8 cellular contexts compared by ENCODE assay signal in genomic region chr12:81668475-81668874, GRCh38.
A peak's percentile ranks its signal among the peaks of the same experiment; 100 is the strongest.
DNase-seq lines count a peak whose midpoint lies in the region; ATAC-seq and TF ChIP-seq lines count a peak whose summit lies in the region.

No MANE protein-coding gene starts in this region.

- no peak overlapping the region for H3K27ac ChIP-seq in lower lobe of right lung
- no peak overlapping the region for H3K27ac ChIP-seq in naive thymus-derived CD4-positive, alpha-beta T cell (ENCODE audit: low read depth, low read length)

- no peak overlapping the region for H3K27ac Mint-ChIP-seq in stimulated activated effector memory CD8-positive, alpha-beta T cell treated with anti-CD3 and anti-CD28 coated beads, Interleukin-12 subunit alpha, Interleukin-12 subunit beta, amount 100 ng/mL, for 72 hours
- H3K27ac Mint-ChIP-seq in naive thymus-derived CD4-positive, alpha-beta T cell = no peak overlapping the region

- no peaks in the 10 kb centered on the region for H3K9me3 ChIP-seq in lower lobe of right lung
- no peaks in the 10 kb centered on the region for H3K9me3 ChIP-seq in naive thymus-derived CD4-positive, alpha-beta T cell (ENCODE audit: control insufficient read depth in 2 of 3, low read length in 3 of 3)

- H3K4me1 ChIP-seq in lower lobe of right lung = no peaks in the 10 kb centered on the region
- H3K4me1 ChIP-seq in naive thymus-derived CD4-positive, alpha-beta T cell (ENCODE audit: control insufficient read depth in 2 of 2, insufficient read depth in 2 of 2, low read length in 2 of 2) = no peaks in the 10 kb centered on the region

- H3K4me3 ChIP-seq in lower lobe of right lung = no peak overlapping the region
- H3K4me3 ChIP-seq in naive thymus-derived CD4-positive, alpha-beta T cell (ENCODE audit: low read length) = no peak overlapping the region

- peaks cover 8% of the 10 kb centered on the region for H3K9me3 Mint-ChIP-seq in stimulated activated effector memory CD8-positive, alpha-beta T cell treated with anti-CD3 and anti-CD28 coated beads, Interleukin-12 subunit alpha, Interleukin-12 subunit beta, amount 100 ng/mL, for 72 hours
- peaks cover 0 to 2% (median 0%) of the 10 kb centered on the region in 11 donors for H3K9me3 Mint-ChIP-seq in naive thymus-derived CD4-positive, alpha-beta T cell

- DNase-seq in CD1c-positive myeloid dendritic cell (ENCODE audit: extremely low spot score) (peak; percentile 8), astrocyte of the hippocampus (ENCODE audit: low read depth, low spot score) (peak; percentile 93), lower lobe of right lung (no peak), RPMI8226 (no peak)
- no peak for DNase-seq in stimulated activated effector memory CD8-positive, alpha-beta T cell treated with anti-CD3 and anti-CD28 coated beads, Interleukin-12 subunit alpha, Interleukin-12 subunit beta, amount 100 ng/mL, for 72 hours (ENCODE audit: low spot score in 2 of 2)
- no peak for DNase-seq in naive thymus-derived CD4-positive, alpha-beta T cell

- TF ChIP-seq CTCF in lower lobe of right lung (IDR thresholded peaks at IDR 0.05) = no peak

- CTCF ChIA-PET in naive thymus-derived CD4-positive, alpha-beta T cell (lab: Charles Lee) = no interaction called here

- ATAC-seq in GM19467 (IDR thresholded peaks at IDR 0.05; ENCODE audit: unreplicated experiment) = peak; percentile 73
- peak; percentile 89 for ATAC-seq in HG03520 (IDR thresholded peaks at IDR 0.05; ENCODE audit: unreplicated experiment)
- ATAC-seq in stimulated activated effector memory CD8-positive, alpha-beta T cell treated with anti-CD3 and anti-CD28 coated beads, Interleukin-12 subunit alpha, Interleukin-12 subunit beta, amount 100 ng/mL, for 72 hours = peak; percentile 100
- no peak for ATAC-seq in lower lobe of right lung
- no peak for ATAC-seq in naive thymus-derived CD4-positive, alpha-beta T cell

- H3K4me1 Mint-ChIP-seq in stimulated activated effector memory CD8-positive, alpha-beta T cell treated with anti-CD3 and anti-CD28 coated beads, Interleukin-12 subunit alpha, Interleukin-12 subunit beta, amount 100 ng/mL, for 72 hours = peaks cover 4% of the 10 kb centered on the region
- no peaks in the 10 kb centered on the region for H3K4me1 Mint-ChIP-seq in naive thymus-derived CD4-positive, alpha-beta T cell

- no peaks in the 10 kb centered on the region for H3K36me3 Mint-ChIP-seq in stimulated activated effector memory CD8-positive, alpha-beta T cell treated with anti-CD3 and anti-CD28 coated beads, Interleukin-12 subunit alpha, Interleukin-12 subunit beta, amount 100 ng/mL, for 72 hours
- H3K36me3 Mint-ChIP-seq in naive thymus-derived CD4-positive, alpha-beta T cell = no peaks in the 10 kb centered on the region

- H3K27me3 ChIP-seq in lower lobe of right lung (ENCODE audit: low read depth) = no peaks in the 10 kb centered on the region
- H3K27me3 ChIP-seq in naive thymus-derived CD4-positive, alpha-beta T cell (ENCODE audit: control insufficient read depth in 2 of 2, insufficient read depth in 2 of 2, low read length in 2 of 2) = no peaks in the 10 kb centered on the region

- no peak overlapping the region for H3K4me3 Mint-ChIP-seq in stimulated activated effector memory CD8-positive, alpha-beta T cell treated with anti-CD3 and anti-CD28 coated beads, Interleukin-12 subunit alpha, Interleukin-12 subunit beta, amount 100 ng/mL, for 72 hours
- H3K4me3 Mint-ChIP-seq in naive thymus-derived CD4-positive, alpha-beta T cell = no peak overlapping the region

- POLR2A ChIA-PET in naive thymus-derived CD4-positive, alpha-beta T cell (lab: Charles Lee) = no interaction called here

- no peaks in the 10 kb centered on the region for H3K36me3 ChIP-seq in lower lobe of right lung
- H3K36me3 ChIP-seq in naive thymus-derived CD4-positive, alpha-beta T cell (ENCODE audit: control insufficient read depth in 2 of 3, insufficient read depth in 3 of 3, low read length in 3 of 3) = no peaks in the 10 kb centered on the region

- H3K27me3 Mint-ChIP-seq in naive thymus-derived CD4-positive, alpha-beta T cell = no peaks in the 10 kb centered on the region

- intact Hi-C loops in lower lobe of right lung (cut with DNase I) = no loop called here
- intact Hi-C loops in naive thymus-derived CD4-positive, alpha-beta T cell (cut with micrococcal nuclease) = no loop called here

Comparison
In these comparisons a context has a peak if more than half of its experiments do, and no peak if none do; other contexts are left out.
1. DNase-seq: peak in CD1c-positive myeloid dendritic cell (single experiment) and astrocyte of the hippocampus (single experiment); none in stimulated activated effector memory CD8-positive, alpha-beta T cell treated with anti-CD3 and anti-CD28 coated beads, Interleukin-12 subunit alpha, Interleukin-12 subunit beta, amount 100 ng/mL, for 72 hours (0 of 2), lower lobe of right lung (single experiment), RPMI8226 (single experiment) and naive thymus-derived CD4-positive, alpha-beta T cell (0 of 9).
2. ATAC-seq: peak in GM19467 (single experiment), HG03520 (single experiment) and stimulated activated effector memory CD8-positive, alpha-beta T cell treated with anti-CD3 and anti-CD28 coated beads, Interleukin-12 subunit alpha, Interleukin-12 subunit beta, amount 100 ng/mL, for 72 hours (single experiment); none in lower lobe of right lung (0 of 2) and naive thymus-derived CD4-positive, alpha-beta T cell (single experiment).